Comparison of ENCODE assay signal across 1 cellular context in genomic region chr12:65334534-65334933, GRCh38.
TF ChIP-seq lines count a peak whose summit lies in the region.

No MANE protein-coding gene starts in this region.

TF ChIP-seq in SK-N-SH treated with all-trans-retinoic acid at 6 μM for 48 hours, 23 proteins besides CTCF, POLR2A, EP300 and RAD21 (continued from another document):
- TF ChIP-seq TSHZ2 (CRISPR knock-in tag; IDR thresholded peaks at IDR 0.05) = no peak
- no peak for TF ChIP-seq BACH2 (CRISPR knock-in tag; IDR thresholded peaks at IDR 0.05; ENCODE audit: borderline replicate concordance)
- TF ChIP-seq CREB5 (CRISPR knock-in tag; IDR thresholded peaks at IDR 0.05; ENCODE audit: low read depth) = no peak
